In genomic region chr3:196995027-196995426, GRCh38 we compare ENCODE assay signal across 13 cellular contexts. TPM values are rescaled to one million over a fixed set of nuclear protein-coding genes. Genes with fewer than 3 reads are reported as not detected.
A peak's percentile ranks its signal among the peaks of the same experiment; 100 is the strongest.
DNase-seq lines count a peak whose midpoint lies in the region; ATAC-seq, FAIRE-seq and TF ChIP-seq lines count a peak whose summit lies in the region.
"Had no signal": no experiment of that assay in that cellular context is flagged by ENCODE, and none has a peak within 500 bp of the region (broad histone marks: within the 10 kb centered on the region; RNA-seq: fewer than 3 reads in every experiment).

No MANE protein-coding gene starts in this region.

- peak; percentile 99 for FAIRE-seq in HTR-8/SVneo (lab: Jason Lieb, UNC)
- FAIRE-seq in H1 (lab: Jason Lieb, UNC), result no peak

- WGBS in H1 (ENCODE audit: extremely low coverage in 1 of 2, insufficient coverage in 1 of 2, insufficient read length in 1 of 2, insufficient replicate concordance in 2 of 2, low coverage in 1 of 2, low lambda C conversion rate in 2 of 2, missing lambda C conversion rate in 1 of 2), 2 experiments, result 88% methylated on average over 19 of the region's 19 CpGs; no CpG with 5 or more reads in 1 of the 2 experiments
- 95 to 100% methylated on average over 1 to 19 of the region's 19 CpGs for WGBS in transverse colon (ENCODE audit: low coverage in 1 of 2), 2 donors

- H3K56ac ChIP-seq in H1 (replicated peaks; ENCODE audit: insufficient read length, low read depth, low read length), result no peak overlapping the region

- no peaks in the 10 kb centered on the region for H3K79me1 ChIP-seq in H1 (ENCODE audit: low read depth, low read length)

- H2BK120ac ChIP-seq in H1 (replicated peaks; ENCODE audit: low read depth, low read length), result no peak overlapping the region

- no peak overlapping the region for H3K4ac ChIP-seq in H1 (replicated peaks; ENCODE audit: insufficient read length, low read depth, low read length)

- H2AK5ac ChIP-seq in H1 (ENCODE audit: low read depth, low read length), result peak overlapping the region; percentile 100

- H3K36me3 ChIP-seq in BLaER1 treated with 17β-estradiol and CSF1 and Interleukin-3, amounts not matched to agents 10 nM and 100 nM, result no peaks in the 10 kb centered on the region
- H3K36me3 ChIP-seq in H1 (ENCODE audit: control insufficient read depth in 2 of 4, insufficient read depth in 4 of 4, low read length in 3 of 4) (no peaks in the 10 kb centered on the region), transverse colon (no peaks in the 10 kb centered on the region)

- H2AFZ ChIP-seq in H1 (ENCODE audit: low read length), result no peak overlapping the region

- no peak overlapping the region for H4K91ac ChIP-seq in H1 (replicated peaks; ENCODE audit: insufficient read length, low read length)

- no peak overlapping the region for H4K8ac ChIP-seq in H1 (ENCODE audit: extremely low read depth, insufficient read depth, low read length)

- H4K5ac ChIP-seq in H1 (ENCODE audit: insufficient read length, low read depth, low read length), result no peak overlapping the region

- H2BK15ac ChIP-seq in H1 (ENCODE audit: low read length), result no peak overlapping the region

- TF ChIP-seq EP300 in H1 (IDR thresholded peaks at IDR 0.05; ENCODE audit: borderline replicate concordance in 1 of 2, low read depth in 2 of 2, low read length in 2 of 2), result no peak
- no peak for TF ChIP-seq EP300 in transverse colon (IDR thresholded peaks at IDR 0.05; ENCODE audit: low read depth)

- TF ChIP-seq RAD21 in H1 (IDR thresholded peaks at IDR 0.05 in 1 of 2, conservative IDR thresholded peaks at IDR 0.05 in 1 of 2; ENCODE audit: low read depth in 2 of 2, low read length in 2 of 2), result no peak

- in situ Hi-C loops in transverse colon (cut with MboI; ENCODE audit: low pct_ligation_motif_present in 1 of 4, low pct_unique_long_range_greater_than_20kb in 1 of 4, low sequenced_read_pairs in 3 of 4), result loop anchor here in 2 of 4 donors (25.0 kb wide), 1 partner anchor 192 kb away; no protein-coding TSS in a partner anchor

- no peak overlapping the region for H2BK20ac ChIP-seq in H1 (ENCODE audit: low read length)

- H3K9me3 ChIP-seq in BLaER1 treated with 17β-estradiol and CSF1 and Interleukin-3, amounts not matched to agents 10 nM and 100 nM (replicated peaks in 1 of 11), result peaks cover 0 to 13% (median 0%) of the 10 kb centered on the region in 11 experiments; a peak in 4 of 22 replicates
- H3K9me3 ChIP-seq in H1 (ENCODE audit: insufficient read depth in 2 of 2, low read depth in 1 of 2, low read length in 1 of 2), result no peaks in the 10 kb centered on the region
- H3K9me3 ChIP-seq in transverse colon, result no peaks in the 10 kb centered on the region

- H3K18ac ChIP-seq in H1 (ENCODE audit: extremely low read depth, low read length), result no peak overlapping the region

- ATAC-seq in sciatic nerve, result no peak

- H2BK5ac ChIP-seq in H1 (ENCODE audit: low read depth, low read length), result peak overlapping the region; percentile 88

- TF ChIP-seq CTCF in H1 (IDR thresholded peaks at IDR 0.05; ENCODE audit: control extremely low read depth in 1 of 3, insufficient read depth in 1 of 3, low read depth in 1 of 3, low read length in 3 of 3), result no peak
- TF ChIP-seq CTCF in transverse colon (IDR thresholded peaks at IDR 0.05), result no peak

- H2BK12ac ChIP-seq in H1 (ENCODE audit: low read depth, low read length), result peak overlapping the region; percentile 68; the same call in 1 of the 2 replicates

- no peak for DNase-seq in HTR-8/SVneo (ENCODE audit: insufficient read length, low spot score)
- DNase-seq in H1 (ENCODE audit: low read depth in 1 of 2, low spot score in 2 of 2), result no peak
- DNase-seq in sciatic nerve (ENCODE audit: low spot score), result peak; percentile 18
- no peak for DNase-seq in transverse colon
- no peak for DNase-seq in UCSD-AML1 (lab: John Stamatoyannopoulos, UW; ENCODE audit: unreplicated experiment)
- no peak for DNase-seq in DMS 273 treated with DMSO at 0.1 percent for 48 hours (lab: John Stamatoyannopoulos, UW)
- DNase-seq: GF-D8, GOT3, HFFc6, NCI-H1105, NCI-H345 had no signal

- peaks cover 5% of the 10 kb centered on the region; the same call in 1 of the 2 replicates for H3K23me2 ChIP-seq in H1 (ENCODE audit: low read depth, low read length)

- intact Hi-C loops in sciatic nerve (cut with DNase I), result no loop called here
- intact Hi-C loops in transverse colon (cut with DNase I; ENCODE audit: low total_unique reads), result loop anchor here (10.0 kb wide), 1 partner anchor 190 kb away; no protein-coding TSS in a partner anchor

- H3K14ac ChIP-seq in H1 (ENCODE audit: insufficient read length), result no peak overlapping the region

- TF ChIP-seq POLR2A in H1 (IDR thresholded peaks at IDR 0.05; ENCODE audit: control extremely low read depth in 1 of 2, low read depth in 2 of 2, low read length in 2 of 2) (no peak), transverse colon (IDR thresholded peaks at IDR 0.05) (no peak)

- no peak overlapping the region for H3K27ac ChIP-seq in BLaER1 treated with 17β-estradiol and CSF1 and Interleukin-3, amounts not matched to agents 10 nM and 100 nM
- no peak overlapping the region for H3K27ac ChIP-seq in H1 (ENCODE audit: low read depth, low read length)
- H3K27ac ChIP-seq in transverse colon, result no peak overlapping the region

- H3K9ac ChIP-seq in BLaER1 treated with 17β-estradiol and CSF1 and Interleukin-3, amounts not matched to agents 10 nM and 100 nM, result no peak overlapping the region
- no peak overlapping the region for H3K9ac ChIP-seq in H1 (replicated peaks in 1 of 4; ENCODE audit: extremely low read depth in 1 of 4, low read depth in 3 of 4, low read length in 3 of 4)

- no peak overlapping the region for H3K4me3 ChIP-seq in BLaER1 treated with 17β-estradiol and CSF1 and Interleukin-3, amounts not matched to agents 10 nM and 100 nM
- no peak overlapping the region for H3K4me3 ChIP-seq in H1 (ENCODE audit: extremely low read depth in 1 of 4, insufficient read depth in 2 of 4, low read depth in 3 of 4, low read length in 4 of 4)
- H3K4me3 ChIP-seq in transverse colon, result no peak overlapping the region

- no peak overlapping the region for H3K23ac ChIP-seq in H1 (ENCODE audit: insufficient read length)

- no peaks in the 10 kb centered on the region for H3K79me2 ChIP-seq in H1 (ENCODE audit: control insufficient read depth in 1 of 2, insufficient read depth in 2 of 2, low read length in 2 of 2)

- H3K27me3 ChIP-seq in BLaER1 treated with 17β-estradiol and CSF1 and Interleukin-3, amounts not matched to agents 10 nM and 100 nM, result no peaks in the 10 kb centered on the region
- no peaks in the 10 kb centered on the region for H3K27me3 ChIP-seq in H1 (replicated peaks in 1 of 4; ENCODE audit: control insufficient read depth in 3 of 4, extremely low read depth in 1 of 4, insufficient read depth in 3 of 4, low read length in 3 of 4)
- no peaks in the 10 kb centered on the region for H3K27me3 ChIP-seq in transverse colon

- POLR2A ChIA-PET in H1 (lab: Charles Lee; ENCODE audit: partially characterized antibody), result no interaction called here

- H4K20me1 ChIP-seq in BLaER1 treated with 17β-estradiol and CSF1 and Interleukin-3, amounts not matched to agents 10 nM and 100 nM, result no peaks in the 10 kb centered on the region
- H4K20me1 ChIP-seq in H1 (replicated peaks in 1 of 2; ENCODE audit: control insufficient read depth in 1 of 2, insufficient read depth in 2 of 2, low read length in 2 of 2), result peaks cover 0 to 4% of the 10 kb centered on the region in 2 experiments

- CTCF ChIA-PET in H1 (lab: Charles Lee; ENCODE audit: partially characterized antibody), result interaction anchor here (1.2 to 1.4 kb wide), 3 partner anchors 9 to 17 kb away, joined by 3 to 6 read pairs (median 4); no protein-coding TSS in a partner anchor

- H3K4me1 ChIP-seq in BLaER1 treated with 17β-estradiol and CSF1 and Interleukin-3, amounts not matched to agents 10 nM and 100 nM, result peaks cover 14 to 47% (median 32%) of the 10 kb centered on the region in 10 experiments; a peak in 18 of 20 replicates
- H3K4me1 ChIP-seq in H1 (replicated peaks in 1 of 4; ENCODE audit: control insufficient read depth in 3 of 4, insufficient read depth in 4 of 4, low read length in 3 of 4) (peaks cover 0 to 6% (median 2%) of the 10 kb centered on the region in 4 experiments; a peak in 3 of 7 replicates), transverse colon (no peaks in the 10 kb centered on the region)

- peak overlapping the region in 7 of 11 experiments; percentile 52 to 79 (median 68); a peak in 11 of 22 replicates for H3K4me2 ChIP-seq in BLaER1 treated with 17β-estradiol and CSF1 and Interleukin-3, amounts not matched to agents 10 nM and 100 nM
- H3K4me2 ChIP-seq in H1 (ENCODE audit: insufficient read depth in 1 of 2, low read depth in 2 of 2, low read length in 2 of 2), result no peak overlapping the region

RNA-seq across cellular contexts. Expression of gene PIGZ, which starts 26.4 kb away (rescaled TPM):
- total RNA-seq in H1 (2021; fragmentation: NEBNext Ultra II Directional; extraction: Animal tissue kit (Norgen Biotek cat#: 25700)), result not detected in 2 replicates
- polyA plus RNA-seq in H1 (2011; rRNA removed), result 0.32 and 0.57 TPM in 2 replicates
- 0.30 TPM for polyA plus RNA-seq in H1 (2011; cell fraction: cytosol; rRNA removed)
- polyA plus RNA-seq in H1 (2011; cell fraction: nucleus; rRNA removed), result 0.83 TPM
- 0.51 to 0.74 TPM (median 0.63 TPM) in 4 replicates for polyA plus RNA-seq in H1 (2012, experiment 1 of 2)
- 0.26 TPM for polyA plus RNA-seq in H1 (2012, experiment 2 of 2)
- polyA plus RNA-seq in H1 (2013, experiment 1 of 2), result 0.22 TPM
- polyA plus RNA-seq in H1 (2013, experiment 2 of 2), result 0.15 TPM
- 0.10 and 1.1 TPM in 2 replicates for polyA minus RNA-seq in H1 (2011; rRNA and poly(A)+ RNA removed)
- polyA minus RNA-seq in H1 (2011; cell fraction: cytosol; rRNA and poly(A)+ RNA removed), result 0.37 TPM
- polyA minus RNA-seq in H1 (2011; cell fraction: nucleus; rRNA and poly(A)+ RNA removed), result not detected
- total RNA-seq in sciatic nerve, result 5.4 TPM
- total RNA-seq in transverse colon, result 100 to 1,000 TPM; 143 to 541 (median 233) TPM
- total RNA-seq: OCI-LY7 had no signal

RNA-seq across cellular contexts. Expression of gene MELTF, which starts 34.6 kb away (rescaled TPM):
- total RNA-seq in H1 (2021; fragmentation: NEBNext Ultra II Directional; extraction: Animal tissue kit (Norgen Biotek cat#: 25700)), result 3.5 and 3.7 TPM in 2 replicates
- polyA plus RNA-seq in H1 (2011; rRNA removed), result 1.7 and 2.7 TPM in 2 replicates
- 2.2 TPM for polyA plus RNA-seq in H1 (2011; cell fraction: cytosol; rRNA removed)
- polyA plus RNA-seq in H1 (2011; cell fraction: nucleus; rRNA removed), result 9.6 TPM
- polyA plus RNA-seq in H1 (2012, experiment 1 of 2), result 2.1 to 3.7 TPM (median 3.4 TPM) in 4 replicates
- polyA plus RNA-seq in H1 (2012, experiment 2 of 2), result 1.1 TPM
- polyA plus RNA-seq in H1 (2013, experiment 1 of 2), result 2.9 TPM
- 2.9 TPM for polyA plus RNA-seq in H1 (2013, experiment 2 of 2)
- 1.9 and 2.0 TPM in 2 replicates for polyA minus RNA-seq in H1 (2011; rRNA and poly(A)+ RNA removed)
- 1.5 TPM for polyA minus RNA-seq in H1 (2011; cell fraction: cytosol; rRNA and poly(A)+ RNA removed)
- polyA minus RNA-seq in H1 (2011; cell fraction: nucleus; rRNA and poly(A)+ RNA removed), result 7.0 TPM
- total RNA-seq in sciatic nerve (5.3 TPM), transverse colon (10 to 100 TPM in 2 of 4 donors, 1 to 10 TPM in 2; 3.0 to 20.6 (median 10.3) TPM)

RNA-seq across cellular contexts. Expression of gene NCBP2, which starts 52.7 kb away (rescaled TPM):
- 96.7 and 100 TPM in 2 replicates for total RNA-seq in H1 (2021; fragmentation: NEBNext Ultra II Directional; extraction: Animal tissue kit (Norgen Biotek cat#: 25700))
- 34.1 and 35.4 TPM in 2 replicates for polyA plus RNA-seq in H1 (2011; rRNA removed)
- polyA plus RNA-seq in H1 (2011; cell fraction: cytosol; rRNA removed), result 78.7 TPM
- polyA plus RNA-seq in H1 (2011; cell fraction: nucleus; rRNA removed), result 17.6 TPM
- polyA plus RNA-seq in H1 (2012, experiment 1 of 2), result 73.1 to 107 TPM (median 85.0 TPM) in 4 replicates
- polyA plus RNA-seq in H1 (2012, experiment 2 of 2), result 12.1 TPM
- polyA plus RNA-seq in H1 (2013, experiment 1 of 2), result 60.4 TPM
- 59.2 TPM for polyA plus RNA-seq in H1 (2013, experiment 2 of 2)
- 29.7 and 40.0 TPM in 2 replicates for polyA minus RNA-seq in H1 (2011; rRNA and poly(A)+ RNA removed)
- 23.6 TPM for polyA minus RNA-seq in H1 (2011; cell fraction: cytosol; rRNA and poly(A)+ RNA removed)
- 23.0 TPM for polyA minus RNA-seq in H1 (2011; cell fraction: nucleus; rRNA and poly(A)+ RNA removed)
- total RNA-seq in sciatic nerve (39.9 TPM), transverse colon (10 to 100 TPM in 3 of 4 donors, 1 to 10 TPM in 1; 6.8 to 36.9 (median 31.8) TPM)

Comparison
In these comparisons a context has a peak if more than half of its experiments do, and no peak if none do; other contexts are left out.
1. H3K4me2 ChIP-seq: peak in BLaER1 treated with 17β-estradiol and CSF1 and Interleukin-3, amounts not matched to agents 10 nM and 100 nM (7 of 11); none in H1 (0 of 2).
2. RNA of gene PIGZ, which starts 26.4 kb away (total RNA-seq): 143 to 541 TPM in transverse colon; 5.4 TPM in sciatic nerve (single experiment) and not detected in H1; every median in the first group is over 10 times any median in the second.